ENCODE assay signal across 8 cellular contexts in the genomic region with DNA sequence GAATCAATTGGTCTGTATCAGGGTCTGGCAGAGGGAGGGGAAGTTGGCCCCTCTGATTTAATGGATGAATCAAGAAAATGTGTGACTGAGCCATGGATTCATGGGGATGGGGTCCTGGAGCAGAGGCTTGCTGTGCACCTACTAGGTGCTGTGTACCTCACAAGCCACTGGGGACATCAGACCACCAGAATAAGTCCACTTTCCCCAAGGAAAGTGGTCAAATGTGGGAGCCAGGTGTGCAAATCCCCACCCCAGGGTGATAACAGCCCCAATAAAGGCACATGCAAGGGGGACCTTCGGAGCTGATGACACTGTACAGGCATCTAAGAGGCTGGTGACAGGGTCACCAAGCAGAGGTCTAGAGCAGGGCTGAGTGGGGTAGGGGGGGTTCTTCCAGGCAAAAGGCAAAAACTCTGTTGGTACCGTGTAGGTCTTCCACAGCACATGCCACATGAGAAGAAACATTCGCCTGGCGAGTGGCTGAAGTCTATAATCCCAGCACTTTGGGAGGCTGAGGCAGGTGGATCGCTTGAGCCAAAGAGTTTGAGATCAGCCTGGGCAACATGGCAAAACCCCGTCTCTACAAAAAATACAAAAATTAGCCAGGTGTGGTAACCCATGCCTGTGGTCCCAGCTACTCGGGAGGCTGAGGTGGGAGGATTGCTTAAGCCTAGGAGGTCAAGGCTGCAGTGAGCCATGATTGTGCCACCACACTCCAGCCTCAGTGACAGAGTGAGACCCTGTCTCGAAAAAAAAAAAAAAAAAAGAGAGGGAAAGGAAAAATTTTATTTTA. TPM values are rescaled to one million over a fixed set of nuclear protein-coding genes. Genes with fewer than 3 reads are reported as not detected.
DNase-seq lines count a peak whose midpoint lies in the region; ATAC-seq and TF ChIP-seq lines count a peak whose summit lies in the region.

No MANE protein-coding gene starts in this region.

- H3K27ac ChIP-seq in lung (ENCODE audit: low read depth in 1 of 2, low read length in 1 of 2) (peak overlapping the region; percentile 25 to 91), tibial artery (peak overlapping the region; percentile 95 to 97)

- no peak overlapping the region for H3K4me3 ChIP-seq in lung
- H3K4me3 ChIP-seq in tibial artery: no peak overlapping the region

- H3K27me3 Mint-ChIP-seq in activated naive CD4-positive, alpha-beta T cell treated with anti-CD3 and anti-CD28 coated beads for 36 hours (ENCODE audit: low read depth): no peaks in the 10 kb centered on the region
- no peaks in the 10 kb centered on the region for H3K27me3 Mint-ChIP-seq in activated T-helper 1 cell treated with anti-CD3 and anti-CD28 coated beads, Interleukin-12 subunit alpha, Interleukin-12 subunit beta, Interleukin-2, Interleukin-4 antibody, amounts not matched to agents 30 ng/mL and 10 ng/mL and 1 ng/mL, durations not matched to agents 14 hours and 24 hours and 36 hours (ENCODE audit: insufficient read depth)

- peak overlapping the region; percentile 76 for H3K4me3 Mint-ChIP-seq in activated naive CD4-positive, alpha-beta T cell treated with anti-CD3 and anti-CD28 coated beads for 36 hours
- peak overlapping the region; percentile 54 for H3K4me3 Mint-ChIP-seq in activated T-helper 1 cell treated with anti-CD3 and anti-CD28 coated beads, Interleukin-12 subunit alpha, Interleukin-12 subunit beta, Interleukin-2, Interleukin-4 antibody, amounts not matched to agents 30 ng/mL and 10 ng/mL and 1 ng/mL, durations not matched to agents 14 hours and 24 hours and 36 hours

- no peak for DNase-seq in activated naive CD4-positive, alpha-beta T cell treated with anti-CD3 and anti-CD28 coated beads for 36 hours
- no peak for DNase-seq in activated naive CD4-positive, alpha-beta T cell treated with Interleukin-2 at 50 U/mL for 16 hours
- no peak for DNase-seq in activated T-helper 1 cell treated with anti-CD3 and anti-CD28 coated beads, Interleukin-12 subunit alpha, Interleukin-12 subunit beta, Interleukin-2, Interleukin-4 antibody, amounts not matched to agents 30 ng/mL and 10 ng/mL and 1 ng/mL, durations not matched to agents 14 hours and 24 hours and 36 hours (ENCODE audit: low spot score)
- DNase-seq in lung (ENCODE audit: low spot score) (no peak), tibial artery (no peak), NOMO-1 (lab: John Stamatoyannopoulos, UW; ENCODE audit: unreplicated experiment in 2 of 2) (no peak)

- intact Hi-C loops in activated naive CD4-positive, alpha-beta T cell treated with anti-CD3 and anti-CD28 coated beads for 36 hours (cut with micrococcal nuclease): no loop called here
- intact Hi-C loops in activated T-helper 1 cell treated with anti-CD3 and anti-CD28 coated beads, Interleukin-12 subunit alpha, Interleukin-12 subunit beta, Interleukin-2, Interleukin-4 antibody, amounts not matched to agents 30 ng/mL and 10 ng/mL and 1 ng/mL, durations not matched to agents 14 hours and 24 hours and 36 hours (cut with micrococcal nuclease): no loop called here
- intact Hi-C loops in tibial artery (cut with DNase I; ENCODE audit: low total_unique reads): no loop called here

- H3K9me3 ChIP-seq in lung (ENCODE audit: control insufficient read depth in 2 of 2, insufficient read depth in 1 of 2, low read length in 1 of 2) (no peaks in the 10 kb centered on the region), tibial artery (no peaks in the 10 kb centered on the region)

- WGBS in lung, 2 donors: 80 to 85% methylated on average over 8 of the region's 8 CpGs

- CTCF ChIA-PET in activated naive CD4-positive, alpha-beta T cell treated with anti-CD3 and anti-CD28 coated beads for 36 hours (lab: Charles Lee): interaction anchor here (0.6 kb wide), 1 partner anchor 114 kb away, joined by 3 read pairs; no protein-coding TSS in a partner anchor

- no peaks in the 10 kb centered on the region for H3K27me3 ChIP-seq in lung (ENCODE audit: control insufficient read depth, insufficient read depth)
- H3K27me3 ChIP-seq in tibial artery: no peaks in the 10 kb centered on the region

- H3K27ac Mint-ChIP-seq in activated naive CD4-positive, alpha-beta T cell treated with anti-CD3 and anti-CD28 coated beads for 36 hours: peak overlapping the region; percentile 95
- peak overlapping the region; percentile 97 for H3K27ac Mint-ChIP-seq in activated T-helper 1 cell treated with anti-CD3 and anti-CD28 coated beads, Interleukin-12 subunit alpha, Interleukin-12 subunit beta, Interleukin-2, Interleukin-4 antibody, amounts not matched to agents 30 ng/mL and 10 ng/mL and 1 ng/mL, durations not matched to agents 14 hours and 24 hours and 36 hours

- no peaks in the 10 kb centered on the region for H3K9me3 Mint-ChIP-seq in activated naive CD4-positive, alpha-beta T cell treated with anti-CD3 and anti-CD28 coated beads for 36 hours
- H3K9me3 Mint-ChIP-seq in activated T-helper 1 cell treated with anti-CD3 and anti-CD28 coated beads, Interleukin-12 subunit alpha, Interleukin-12 subunit beta, Interleukin-2, Interleukin-4 antibody, amounts not matched to agents 30 ng/mL and 10 ng/mL and 1 ng/mL, durations not matched to agents 14 hours and 24 hours and 36 hours: no peaks in the 10 kb centered on the region

- peaks cover 38% of the 10 kb centered on the region for H3K4me1 Mint-ChIP-seq in activated naive CD4-positive, alpha-beta T cell treated with anti-CD3 and anti-CD28 coated beads for 36 hours (ENCODE audit: low read depth)
- H3K4me1 Mint-ChIP-seq in activated T-helper 1 cell treated with anti-CD3 and anti-CD28 coated beads, Interleukin-12 subunit alpha, Interleukin-12 subunit beta, Interleukin-2, Interleukin-4 antibody, amounts not matched to agents 30 ng/mL and 10 ng/mL and 1 ng/mL, durations not matched to agents 14 hours and 24 hours and 36 hours (ENCODE audit: low read depth): peaks cover 49% of the 10 kb centered on the region

- ATAC-seq in lung (ENCODE audit: insufficient read depth, low FRiP score) (no peak), GM18907 (IDR thresholded peaks at IDR 0.05; ENCODE audit: unreplicated experiment) (no peak), HG02870 (IDR thresholded peaks at IDR 0.05; ENCODE audit: unreplicated experiment) (no peak)

- H3K36me3 ChIP-seq in lung (ENCODE audit: control insufficient read depth in 2 of 2, insufficient read depth in 2 of 2, low read length in 2 of 2): no peaks in the 10 kb centered on the region
- no peaks in the 10 kb centered on the region for H3K36me3 ChIP-seq in tibial artery

- H3K36me3 Mint-ChIP-seq in activated naive CD4-positive, alpha-beta T cell treated with anti-CD3 and anti-CD28 coated beads for 36 hours (ENCODE audit: low read depth): peaks cover 1% of the 10 kb centered on the region
- H3K36me3 Mint-ChIP-seq in activated T-helper 1 cell treated with anti-CD3 and anti-CD28 coated beads, Interleukin-12 subunit alpha, Interleukin-12 subunit beta, Interleukin-2, Interleukin-4 antibody, amounts not matched to agents 30 ng/mL and 10 ng/mL and 1 ng/mL, durations not matched to agents 14 hours and 24 hours and 36 hours (ENCODE audit: low read depth): no peaks in the 10 kb centered on the region

- no peak for TF ChIP-seq CTCF in lung (IDR thresholded peaks at IDR 0.05; ENCODE audit: control extremely low read depth, extremely low read depth)
- no peak for TF ChIP-seq CTCF in tibial artery (IDR thresholded peaks at IDR 0.05)

- H3K4me1 ChIP-seq in lung (ENCODE audit: control insufficient read depth in 2 of 2, insufficient read depth in 2 of 2, low read length in 2 of 2): peaks cover 5 to 21% of the 10 kb centered on the region in 2 donors
- H3K4me1 ChIP-seq in tibial artery: peaks cover 0 to 61% (median 45%) of the 10 kb centered on the region in 4 donors

RNA-seq across cellular contexts. Expression of gene TXN2, which starts 28.8 kb away (rescaled TPM):
- 100 to 1,000 TPM; 108 to 113 TPM for total RNA-seq in activated naive CD4-positive, alpha-beta T cell treated with anti-CD3 and anti-CD28 coated beads for 36 hours
- 95.2 and 95.3 TPM in 2 replicates for total RNA-seq in activated T-helper 1 cell treated with anti-CD3 and anti-CD28 coated beads, Interleukin-12 subunit alpha, Interleukin-12 subunit beta, Interleukin-2, Interleukin-4 antibody, amounts not matched to agents 30 ng/mL and 10 ng/mL and 1 ng/mL, durations not matched to agents 14 hours and 24 hours and 36 hours
- total RNA-seq in lung: 10 to 100 TPM; 26.8 to 72.0 TPM
- polyA plus RNA-seq in lung: 10 to 100 TPM; 85.8 to 92.2 TPM

RNA-seq across cellular contexts. Expression of gene FOXRED2, which starts 54.2 kb away (rescaled TPM):
- 10 to 100 TPM; 10.6 to 11.9 TPM for total RNA-seq in activated naive CD4-positive, alpha-beta T cell treated with anti-CD3 and anti-CD28 coated beads for 36 hours
- 22.3 and 25.0 TPM in 2 replicates for total RNA-seq in activated T-helper 1 cell treated with anti-CD3 and anti-CD28 coated beads, Interleukin-12 subunit alpha, Interleukin-12 subunit beta, Interleukin-2, Interleukin-4 antibody, amounts not matched to agents 30 ng/mL and 10 ng/mL and 1 ng/mL, durations not matched to agents 14 hours and 24 hours and 36 hours
- total RNA-seq in lung: 10 to 100 TPM; 10.8 to 18.0 TPM
- 1 to 10 TPM; 3.9 to 4.8 TPM for polyA plus RNA-seq in lung
